Comparison of ENCODE assay signal across 1 cellular context in the genomic region with DNA sequence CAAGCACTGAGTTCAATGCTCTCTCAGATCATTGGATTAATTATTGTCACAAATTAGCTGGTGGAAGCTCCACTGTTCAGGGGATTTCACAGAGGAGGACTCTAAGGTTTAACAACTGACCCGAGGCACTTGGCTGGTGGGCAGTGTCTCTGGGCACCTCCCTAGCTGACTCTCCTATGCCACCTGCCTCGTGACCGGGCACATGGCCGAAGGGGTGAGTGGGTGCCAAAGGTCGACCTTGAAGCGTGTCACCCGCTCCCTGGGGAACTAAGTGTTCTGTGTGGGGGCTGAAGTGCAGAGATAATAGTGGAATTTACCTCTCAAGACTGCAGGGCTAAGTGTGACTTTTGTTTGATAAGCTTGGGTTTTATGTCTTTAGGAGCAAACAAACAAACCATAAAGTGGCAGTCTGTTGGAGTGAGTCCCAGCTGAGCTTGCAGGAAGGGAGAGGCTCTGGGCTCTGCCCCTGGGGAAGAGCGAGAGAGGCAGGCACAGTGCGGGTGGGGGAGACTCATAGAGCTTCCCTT.
TF ChIP-seq lines count a peak whose summit lies in the region.

No MANE protein-coding gene starts in this region.

TF ChIP-seq in GM12878, 131 proteins besides CTCF, POLR2A, EP300 and RAD21 (continued from another document and continues in another):
- TF ChIP-seq MLLT1 (IDR thresholded peaks at IDR 0.05) (no peak), STAT3 (IDR thresholded peaks at IDR 0.05; ENCODE audit: low read depth, low read length) (no peak), CEBPB (IDR thresholded peaks at IDR 0.05; ENCODE audit: borderline replicate concordance in 1 of 2, low read depth in 2 of 2, low read length in 2 of 2) (no peak), MYB (IDR thresholded peaks at IDR 0.05; ENCODE audit: borderline replicate concordance, low read depth, low read length) (no peak), KDM1A (IDR thresholded peaks at IDR 0.05; ENCODE audit: borderline replicate concordance) (no peak), MXI1 (IDR thresholded peaks at IDR 0.05; ENCODE audit: low read depth, low read length) (no peak), ZBTB11 (CRISPR knock-in tag; IDR thresholded peaks at IDR 0.05) (no peak), ZSCAN29 (IDR thresholded peaks at IDR 0.05) (no peak), TCF7 (IDR thresholded peaks at IDR 0.05; ENCODE audit: borderline replicate concordance) (no peak), PML (IDR thresholded peaks at IDR 0.05; ENCODE audit: low read length) (no peak), NR2C2 (IDR thresholded peaks at IDR 0.05; ENCODE audit: borderline replicate concordance, control insufficient read depth, insufficient read length, low read depth) (no peak), YBX1 (IDR thresholded peaks at IDR 0.05) (no peak), KAT2A (conservative IDR thresholded peaks at IDR 0.05; ENCODE audit: control insufficient read depth, low read depth, low read length) (no peak), BACH1 (IDR thresholded peaks at IDR 0.05; ENCODE audit: borderline replicate concordance) (no peak), CUX1 (IDR thresholded peaks at IDR 0.05; ENCODE audit: insufficient replicate concordance, low read depth, low read length) (no peak), GABPA (IDR thresholded peaks at IDR 0.05; ENCODE audit: low read depth) (no peak), ATF2 (IDR thresholded peaks at IDR 0.05; ENCODE audit: low read length) (no peak), NBN (IDR thresholded peaks at IDR 0.05) (0 out of 2 replicates have a peak, but pooled peaks have one; percentile 28)
- TF ChIP-seq, protein P1, sequence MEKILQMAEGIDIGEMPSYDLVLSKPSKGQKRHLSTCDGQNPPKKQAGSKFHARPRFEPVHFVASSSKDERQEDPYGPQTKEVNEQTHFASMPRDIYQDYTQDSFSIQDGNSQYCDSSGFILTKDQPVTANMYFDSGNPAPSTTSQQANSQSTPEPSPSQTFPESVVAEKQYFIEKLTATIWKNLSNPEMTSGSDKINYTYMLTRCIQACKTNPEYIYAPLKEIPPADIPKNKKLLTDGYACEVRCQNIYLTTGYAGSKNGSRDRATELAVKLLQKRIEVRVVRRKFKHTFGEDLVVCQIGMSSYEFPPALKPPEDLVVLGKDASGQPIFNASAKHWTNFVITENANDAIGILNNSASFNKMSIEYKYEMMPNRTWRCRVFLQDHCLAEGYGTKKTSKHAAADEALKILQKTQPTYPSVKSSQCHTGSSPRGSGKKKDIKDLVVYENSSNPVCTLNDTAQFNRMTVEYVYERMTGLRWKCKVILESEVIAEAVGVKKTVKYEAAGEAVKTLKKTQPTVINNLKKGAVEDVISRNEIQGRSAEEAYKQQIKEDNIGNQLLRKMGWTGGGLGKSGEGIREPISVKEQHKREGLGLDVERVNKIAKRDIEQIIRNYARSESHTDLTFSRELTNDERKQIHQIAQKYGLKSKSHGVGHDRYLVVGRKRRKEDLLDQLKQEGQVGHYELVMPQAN (conservative IDR thresholded peaks at IDR 0.05), result no peak
- TF ChIP-seq, protein P2, sequence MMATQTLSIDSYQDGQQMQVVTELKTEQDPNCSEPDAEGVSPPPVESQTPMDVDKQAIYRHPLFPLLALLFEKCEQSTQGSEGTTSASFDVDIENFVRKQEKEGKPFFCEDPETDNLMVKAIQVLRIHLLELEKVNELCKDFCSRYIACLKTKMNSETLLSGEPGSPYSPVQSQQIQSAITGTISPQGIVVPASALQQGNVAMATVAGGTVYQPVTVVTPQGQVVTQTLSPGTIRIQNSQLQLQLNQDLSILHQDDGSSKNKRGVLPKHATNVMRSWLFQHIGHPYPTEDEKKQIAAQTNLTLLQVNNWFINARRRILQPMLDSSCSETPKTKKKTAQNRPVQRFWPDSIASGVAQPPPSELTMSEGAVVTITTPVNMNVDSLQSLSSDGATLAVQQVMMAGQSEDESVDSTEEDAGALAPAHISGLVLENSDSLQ (IDR thresholded peaks at IDR 0.05), result no peak
- TF ChIP-seq, protein P3, sequence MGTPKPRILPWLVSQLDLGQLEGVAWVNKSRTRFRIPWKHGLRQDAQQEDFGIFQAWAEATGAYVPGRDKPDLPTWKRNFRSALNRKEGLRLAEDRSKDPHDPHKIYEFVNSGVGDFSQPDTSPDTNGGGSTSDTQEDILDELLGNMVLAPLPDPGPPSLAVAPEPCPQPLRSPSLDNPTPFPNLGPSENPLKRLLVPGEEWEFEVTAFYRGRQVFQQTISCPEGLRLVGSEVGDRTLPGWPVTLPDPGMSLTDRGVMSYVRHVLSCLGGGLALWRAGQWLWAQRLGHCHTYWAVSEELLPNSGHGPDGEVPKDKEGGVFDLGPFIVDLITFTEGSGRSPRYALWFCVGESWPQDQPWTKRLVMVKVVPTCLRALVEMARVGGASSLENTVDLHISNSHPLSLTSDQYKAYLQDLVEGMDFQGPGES (IDR thresholded peaks at IDR 0.05), result no peak
- TF ChIP-seq, protein P4, sequence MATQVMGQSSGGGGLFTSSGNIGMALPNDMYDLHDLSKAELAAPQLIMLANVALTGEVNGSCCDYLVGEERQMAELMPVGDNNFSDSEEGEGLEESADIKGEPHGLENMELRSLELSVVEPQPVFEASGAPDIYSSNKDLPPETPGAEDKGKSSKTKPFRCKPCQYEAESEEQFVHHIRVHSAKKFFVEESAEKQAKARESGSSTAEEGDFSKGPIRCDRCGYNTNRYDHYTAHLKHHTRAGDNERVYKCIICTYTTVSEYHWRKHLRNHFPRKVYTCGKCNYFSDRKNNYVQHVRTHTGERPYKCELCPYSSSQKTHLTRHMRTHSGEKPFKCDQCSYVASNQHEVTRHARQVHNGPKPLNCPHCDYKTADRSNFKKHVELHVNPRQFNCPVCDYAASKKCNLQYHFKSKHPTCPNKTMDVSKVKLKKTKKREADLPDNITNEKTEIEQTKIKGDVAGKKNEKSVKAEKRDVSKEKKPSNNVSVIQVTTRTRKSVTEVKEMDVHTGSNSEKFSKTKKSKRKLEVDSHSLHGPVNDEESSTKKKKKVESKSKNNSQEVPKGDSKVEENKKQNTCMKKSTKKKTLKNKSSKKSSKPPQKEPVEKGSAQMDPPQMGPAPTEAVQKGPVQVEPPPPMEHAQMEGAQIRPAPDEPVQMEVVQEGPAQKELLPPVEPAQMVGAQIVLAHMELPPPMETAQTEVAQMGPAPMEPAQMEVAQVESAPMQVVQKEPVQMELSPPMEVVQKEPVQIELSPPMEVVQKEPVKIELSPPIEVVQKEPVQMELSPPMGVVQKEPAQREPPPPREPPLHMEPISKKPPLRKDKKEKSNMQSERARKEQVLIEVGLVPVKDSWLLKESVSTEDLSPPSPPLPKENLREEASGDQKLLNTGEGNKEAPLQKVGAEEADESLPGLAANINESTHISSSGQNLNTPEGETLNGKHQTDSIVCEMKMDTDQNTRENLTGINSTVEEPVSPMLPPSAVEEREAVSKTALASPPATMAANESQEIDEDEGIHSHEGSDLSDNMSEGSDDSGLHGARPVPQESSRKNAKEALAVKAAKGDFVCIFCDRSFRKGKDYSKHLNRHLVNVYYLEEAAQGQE (IDR thresholded peaks at IDR 0.05; ENCODE audit: low read depth, low read length), result no peak
- TF ChIP-seq, protein P5, sequence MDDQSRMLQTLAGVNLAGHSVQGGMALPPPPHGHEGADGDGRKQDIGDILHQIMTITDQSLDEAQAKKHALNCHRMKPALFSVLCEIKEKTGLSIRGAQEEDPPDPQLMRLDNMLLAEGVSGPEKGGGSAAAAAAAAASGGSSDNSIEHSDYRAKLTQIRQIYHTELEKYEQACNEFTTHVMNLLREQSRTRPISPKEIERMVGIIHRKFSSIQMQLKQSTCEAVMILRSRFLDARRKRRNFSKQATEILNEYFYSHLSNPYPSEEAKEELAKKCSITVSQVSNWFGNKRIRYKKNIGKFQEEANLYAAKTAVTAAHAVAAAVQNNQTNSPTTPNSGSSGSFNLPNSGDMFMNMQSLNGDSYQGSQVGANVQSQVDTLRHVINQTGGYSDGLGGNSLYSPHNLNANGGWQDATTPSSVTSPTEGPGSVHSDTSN (IDR thresholded peaks at IDR 0.05; ENCODE audit: insufficient replicate concordance, low read depth, low read length), result no peak
- TF ChIP-seq, protein P6, sequence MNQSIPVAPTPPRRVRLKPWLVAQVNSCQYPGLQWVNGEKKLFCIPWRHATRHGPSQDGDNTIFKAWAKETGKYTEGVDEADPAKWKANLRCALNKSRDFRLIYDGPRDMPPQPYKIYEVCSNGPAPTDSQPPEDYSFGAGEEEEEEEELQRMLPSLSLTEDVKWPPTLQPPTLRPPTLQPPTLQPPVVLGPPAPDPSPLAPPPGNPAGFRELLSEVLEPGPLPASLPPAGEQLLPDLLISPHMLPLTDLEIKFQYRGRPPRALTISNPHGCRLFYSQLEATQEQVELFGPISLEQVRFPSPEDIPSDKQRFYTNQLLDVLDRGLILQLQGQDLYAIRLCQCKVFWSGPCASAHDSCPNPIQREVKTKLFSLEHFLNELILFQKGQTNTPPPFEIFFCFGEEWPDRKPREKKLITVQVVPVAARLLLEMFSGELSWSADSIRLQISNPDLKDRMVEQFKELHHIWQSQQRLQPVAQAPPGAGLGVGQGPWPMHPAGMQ (IDR thresholded peaks at IDR 0.05; ENCODE audit: borderline replicate concordance), result no peak
